In genomic region chr21:36587388-36587787, GRCh38 we compare ENCODE assay signal across 24 cellular contexts.
DNase-seq lines count a peak whose midpoint lies in the region; ATAC-seq, FAIRE-seq and TF ChIP-seq lines count a peak whose summit lies in the region.
"Had no signal": no experiment of that assay in that cellular context is flagged by ENCODE, and none has a peak within 500 bp of the region (broad histone marks: within the 10 kb centered on the region; RNA-seq: fewer than 3 reads in every experiment).

No MANE protein-coding gene starts in this region.

- FAIRE-seq in RCC 7860 (lab: Jason Lieb, UNC) (no peak), urothelium cell line (lab: Jason Lieb, UNC) (no peak), HepG2 (lab: Jason Lieb, UNC) (no peak)
- FAIRE-seq: A204.1, astrocyte, H1 had no signal

- DNase-seq in MCF 10A (ENCODE audit: unreplicated experiment) (peak; percentile 69), breast epithelium (ENCODE audit: low spot score in 2 of 2) (no peak), RCC 7860 (ENCODE audit: low spot score) (peak; percentile 59), choroid plexus epithelial cell (ENCODE audit: low read depth) (peak; percentile 11), urothelium cell line (ENCODE audit: low spot score) (peak; percentile 2), HepG2 (ENCODE audit: low spot score) (no peak), NCI-H146 (lab: John Stamatoyannopoulos, UW) (no peak)
- DNase-seq in activated T-cell treated with anti-CD3 and anti-CD28 coated beads, Interleukin-2, amount 50 U/mL, for 48 hours, result no peak
- DNase-seq: activated CD4-positive, alpha-beta T cell treated with anti-CD3 and anti-CD28 coated beads, Interleukin-2, amount 50 U/mL, for 4 hours; activated CD8-positive, alpha-beta memory T cell treated with anti-CD3 and anti-CD28 coated beads, Interleukin-2, amount 50 U/mL, for 4 hours; BE2C; kidney glomerular epithelial cell; NCI-H1048; NCI-H2029; NCI-H446 had no signal

- peaks cover 11% of the 10 kb centered on the region for H3K27me3 Mint-ChIP-seq in MCF 10A (ENCODE audit: insufficient read depth, unreplicated experiment)
- H3K27me3 Mint-ChIP-seq: activated naive CD8-positive, alpha-beta T cell had no signal

- H3K9ac ChIP-seq in HepG2 (ENCODE audit: insufficient read depth, low read depth, low read length), result no peak overlapping the region
- H3K9ac ChIP-seq: KMS-11 had no signal

- BruUV-seq in MCF 10A (replicated peaks; lab: Mats Ljungman, UMichigan) (no TSS peak), HepG2 (replicated peaks; lab: Mats Ljungman, UMichigan) (no TSS peak)

- peak overlapping the region; percentile 20 for H3K27ac Mint-ChIP-seq in MCF 10A (ENCODE audit: low read depth, unreplicated experiment)
- H3K27ac Mint-ChIP-seq: activated naive CD8-positive, alpha-beta T cell; activated T-helper 2 cell treated with anti-CD3 and anti-CD28 coated beads, Interferon-gamma antibody, Interleukin-2, Interleukin-4, amounts not matched to agents 10 μg/mL and 5 μg/mL and 100 μg/mL, durations not matched to agents 14 hours and 24 hours and 36 hours; T-helper 2 cell treated with Interferon-gamma antibody and Interleukin-4, amounts not matched to agents 5 μg/mL and 100 μg/mL, for 36 hours had no signal

- CTCF ChIA-PET in MCF 10A (lab: Yijun Ruan, JAX), result interaction anchor here (1.1 kb wide), 1 partner anchor 165 kb away, joined by 4 read pairs; no protein-coding TSS in a partner anchor
- CTCF ChIA-PET in HepG2 (lab: Yijun Ruan, JAX; ENCODE audit: low intra/inter-chr PET ratio, low total read pairs), result no interaction called here

- in situ Hi-C loops in HepG2 (cut with HindIII; ENCODE audit: extremely low pct_ligation_motif_present, low pct_unique_long_range_greater_than_20kb), result no loop called here

- TF ChIP-seq CTCF in MCF 10A (IDR thresholded peaks at IDR 0.05; ENCODE audit: unreplicated experiment), result no peak
- TF ChIP-seq CTCF in breast epithelium (IDR thresholded peaks at IDR 0.05), result no peak
- TF ChIP-seq CTCF in choroid plexus epithelial cell (conservative IDR thresholded peaks at IDR 0.05; ENCODE audit: low read depth, low read length), result no peak
- TF ChIP-seq CTCF in HepG2 (CRISPR knock-in tag; IDR thresholded peaks at IDR 0.05), result no peak

- H3K27ac ChIP-seq in breast epithelium, result no peak overlapping the region
- H3K27ac ChIP-seq in HepG2 (ENCODE audit: extremely low read length, insufficient read depth, low read length), result no peak overlapping the region
- H3K27ac ChIP-seq: KMS-11, right atrium auricular region, SK-N-MC had no signal

- H3K79me2 ChIP-seq in HepG2 (ENCODE audit: insufficient read depth, low read length), result no peaks in the 10 kb centered on the region

- peaks cover 0 to 3% of the 10 kb centered on the region in 2 donors for H3K27me3 ChIP-seq in breast epithelium
- peaks cover 0 to 17% of the 10 kb centered on the region in 2 experiments; a peak in 2 of 5 replicates for H3K27me3 ChIP-seq in HepG2 (ENCODE audit: control insufficient read depth in 1 of 2, insufficient read depth in 2 of 2, low read length in 2 of 2)
- H3K27me3 ChIP-seq: right atrium auricular region had no signal

- TF ChIP-seq EP300 in HepG2 (IDR thresholded peaks at IDR 0.05; ENCODE audit: low read depth in 2 of 2, low read length in 2 of 2) (no peak), HepG2 (CRISPR knock-in tag; IDR thresholded peaks at IDR 0.05; ENCODE audit: borderline replicate concordance) (no peak)

- WGBS in HepG2 (ENCODE audit: low lambda C conversion rate), result 25% methylated on average over 5 of the region's 8 CpGs

- no peaks in the 10 kb centered on the region for H3K36me3 Mint-ChIP-seq in MCF 10A (ENCODE audit: insufficient read depth, unreplicated experiment)
- H3K36me3 Mint-ChIP-seq: activated naive CD8-positive, alpha-beta T cell had no signal

- ATAC-seq in HepG2, result no peak

- no peak overlapping the region for H2AFZ ChIP-seq in HepG2 (ENCODE audit: low read length)

- H4K20me1 ChIP-seq in HepG2 (ENCODE audit: insufficient read depth, low read length), result no peaks in the 10 kb centered on the region

- no peak overlapping the region for H3K4me3 Mint-ChIP-seq in MCF 10A (ENCODE audit: unreplicated experiment)
- H3K4me3 Mint-ChIP-seq: activated naive CD8-positive, alpha-beta T cell; T-helper 2 cell treated with Interferon-gamma antibody and Interleukin-4, amounts not matched to agents 5 μg/mL and 100 μg/mL, for 36 hours had no signal

- H3K4me1 ChIP-seq in breast epithelium (no peaks in the 10 kb centered on the region), HepG2 (ENCODE audit: insufficient read depth, low read length) (no peaks in the 10 kb centered on the region)
- H3K4me1 ChIP-seq: BE2C, right atrium auricular region had no signal

- TF ChIP-seq POLR2A in breast epithelium (IDR thresholded peaks at IDR 0.05) (no peak), HepG2 (IDR thresholded peaks at IDR 0.05; ENCODE audit: insufficient read depth in 1 of 2, low read depth in 2 of 2, low read length in 2 of 2) (no peak)

- POLR2A ChIA-PET in MCF 10A (lab: Yijun Ruan, JAX), result no interaction called here
- POLR2A ChIA-PET in HepG2 (lab: Yijun Ruan, JAX), result no interaction called here

- H3K4me1 Mint-ChIP-seq in MCF 10A (ENCODE audit: insufficient read depth, unreplicated experiment), result peaks cover 6% of the 10 kb centered on the region

- peaks cover 14% of the 10 kb centered on the region for H3K9me3 Mint-ChIP-seq in MCF 10A (ENCODE audit: unreplicated experiment)
- H3K9me3 Mint-ChIP-seq: activated T-helper 2 cell treated with anti-CD3 and anti-CD28 coated beads, Interferon-gamma antibody, Interleukin-2, Interleukin-4, amounts not matched to agents 10 μg/mL and 5 μg/mL and 100 μg/mL, durations not matched to agents 14 hours and 24 hours and 36 hours; T-helper 2 cell treated with Interferon-gamma antibody and Interleukin-4, amounts not matched to agents 5 μg/mL and 100 μg/mL, for 36 hours had no signal

- no peak overlapping the region for H3K4me3 ChIP-seq in breast epithelium
- no peak overlapping the region for H3K4me3 ChIP-seq in choroid plexus epithelial cell (ENCODE audit: low read depth, low read length)
- H3K4me3 ChIP-seq in HepG2 (replicated peaks in 1 of 3; ENCODE audit: insufficient read depth in 1 of 3, low read depth in 2 of 3, low read length in 3 of 3), result no peak overlapping the region
- H3K4me3 ChIP-seq: right atrium auricular region, SK-N-MC had no signal

- TF ChIP-seq RAD21 in HepG2 (CRISPR knock-in tag; IDR thresholded peaks at IDR 0.05), result no peak

- no peak overlapping the region for H3K4me2 ChIP-seq in HepG2 (ENCODE audit: low read depth, low read length)
- H3K4me2 ChIP-seq: KMS-11 had no signal

- H3K9me3 ChIP-seq in breast epithelium, result no peaks in the 10 kb centered on the region
- no peaks in the 10 kb centered on the region for H3K9me3 ChIP-seq in HepG2 (ENCODE audit: low read length)
- H3K9me3 ChIP-seq: BE2C had no signal

- H3K36me3 ChIP-seq in breast epithelium (no peaks in the 10 kb centered on the region), HepG2 (replicated peaks in 1 of 2; ENCODE audit: control insufficient read depth in 1 of 2, insufficient read depth in 2 of 2, low read length in 2 of 2) (no peaks in the 10 kb centered on the region)
- H3K36me3 ChIP-seq: BE2C, right atrium auricular region had no signal

- intact Hi-C loops in MCF 10A (cut with micrococcal nuclease) (no loop called here), breast epithelium (cut with DNase I; ENCODE audit: low total_unique reads) (no loop called here), HepG2 (cut with micrococcal nuclease; ENCODE audit: unreplicated experiment) (loop anchor here (10.0 kb wide), 1 partner anchor 83 kb away; no protein-coding TSS in a partner anchor)

TF ChIP-seq in HepG2, 621 proteins besides CTCF, POLR2A, EP300 and RAD21 (continues in another document):
- TF ChIP-seq MLLT10 (CRISPR knock-in tag; IDR thresholded peaks at IDR 0.05), result no peak
- no peak for TF ChIP-seq NCOA1 (CRISPR knock-in tag; IDR thresholded peaks at IDR 0.05)
- TF ChIP-seq NCOA2 (CRISPR knock-in tag; IDR thresholded peaks at IDR 0.05), result no peak
- TF ChIP-seq SIN3A (IDR thresholded peaks at IDR 0.05; ENCODE audit: borderline replicate concordance, low read depth, low read length), result no peak
- no peak for TF ChIP-seq GZF1 (CRISPR knock-in tag; IDR thresholded peaks at IDR 0.05)
- no peak for TF ChIP-seq ZKSCAN1 (IDR thresholded peaks at IDR 0.05; ENCODE audit: low read length)
- TF ChIP-seq SKI (IDR thresholded peaks at IDR 0.05; ENCODE audit: partially characterized antibody), result no peak
- TF ChIP-seq SNAPC4 (CRISPR knock-in tag; IDR thresholded peaks at IDR 0.05), result no peak

Comparison
In these comparisons a context has a peak if more than half of its experiments do, and no peak if none do; other contexts are left out.
1. DNase-seq: peak in MCF 10A (single experiment), RCC 7860 (single experiment), choroid plexus epithelial cell (single experiment) and urothelium cell line (single experiment); none in breast epithelium (0 of 2), HepG2 (single experiment), activated T-cell treated with anti-CD3 and anti-CD28 coated beads, Interleukin-2, amount 50 U/mL, for 48 hours (0 of 2) and NCI-H146 (single experiment).